In genomic region chr10:103696094-103696410, GRCh38 we compare ENCODE assay signal across 9 cellular contexts.
DNase-seq lines count a peak whose midpoint lies in the region; TF ChIP-seq lines count a peak whose summit lies in the region.
"Had no signal": no experiment of that assay in that cellular context is flagged by ENCODE, and none has a peak within 500 bp of the region (broad histone marks: within the 10 kb centered on the region; RNA-seq: fewer than 3 reads in every experiment).

No MANE protein-coding gene starts in this region.

- no peaks in the 10 kb centered on the region for H3K9me3 Mint-ChIP-seq in activated naive CD8-positive, alpha-beta T cell (ENCODE audit: low read depth)
- no peaks in the 10 kb centered on the region for H3K9me3 Mint-ChIP-seq in activated naive CD8-positive, alpha-beta T cell treated with anti-CD3 and anti-CD28 coated beads for 36 hours

- peak overlapping the region; percentile 92 for H2AFZ ChIP-seq in OCI-LY7 (ENCODE audit: low read length)

- peaks cover 51% of the 10 kb centered on the region for H3K4me1 ChIP-seq in OCI-LY7 (ENCODE audit: insufficient read depth, low read length, poor library complexity, severe bottlenecking)
- peaks cover 14% of the 10 kb centered on the region for H3K4me1 ChIP-seq in SJCRH30

- peaks cover 18% of the 10 kb centered on the region for H3K4me1 Mint-ChIP-seq in activated naive CD8-positive, alpha-beta T cell (ENCODE audit: low read depth)
- peaks cover 22% of the 10 kb centered on the region for H3K4me1 Mint-ChIP-seq in activated naive CD8-positive, alpha-beta T cell treated with anti-CD3 and anti-CD28 coated beads for 36 hours

- POLR2A ChIA-PET in OCI-LY7 (lab: Charles Lee): interaction anchor here (2.7 kb wide), 1 partner anchor 9 kb away, joined by 7 read pairs; no protein-coding TSS in a partner anchor

- no peaks in the 10 kb centered on the region for H3K27me3 Mint-ChIP-seq in activated naive CD8-positive, alpha-beta T cell
- H3K27me3 Mint-ChIP-seq in activated naive CD8-positive, alpha-beta T cell treated with anti-CD3 and anti-CD28 coated beads for 36 hours: peaks cover 6% of the 10 kb centered on the region

- peak overlapping the region; percentile 25 for H3K4me2 ChIP-seq in OCI-LY7 (ENCODE audit: low read length)

- BruUV-seq in OCI-LY7 (replicated peaks; lab: Mats Ljungman, UMichigan): no TSS peak

- H3K36me3 ChIP-seq in OCI-LY7 (ENCODE audit: insufficient read depth, low read length): no peaks in the 10 kb centered on the region
- no peaks in the 10 kb centered on the region for H3K36me3 ChIP-seq in SJCRH30

- intact Hi-C loops in OCI-LY7 (cut with micrococcal nuclease; ENCODE audit: unreplicated experiment): no loop called here

- H3K36me3 Mint-ChIP-seq in activated naive CD8-positive, alpha-beta T cell: no peaks in the 10 kb centered on the region
- H3K36me3 Mint-ChIP-seq in activated naive CD8-positive, alpha-beta T cell treated with anti-CD3 and anti-CD28 coated beads for 36 hours: no peaks in the 10 kb centered on the region

- CTCF ChIA-PET in OCI-LY7 (lab: Charles Lee; ENCODE audit: unreplicated experiment): no interaction called here

- no peak for DNase-seq in activated naive CD8-positive, alpha-beta T cell treated with anti-CD3 and anti-CD28 coated beads for 36 hours
- no peak for DNase-seq in OCI-LY7 (ENCODE audit: low spot score)
- DNase-seq in epithelial cell of prostate (ENCODE audit: low read depth, low spot score): no peak
- no peak for DNase-seq in substantia nigra (lab: John Stamatoyannopoulos, UW)
- DNase-seq in midbrain (lab: John Stamatoyannopoulos, UW): no peak
- DNase-seq in SJCRH30: no peak
- no peak for DNase-seq in NCI-H146 treated with DMSO at 0.1 percent for 48 hours (lab: John Stamatoyannopoulos, UW; ENCODE audit: unreplicated experiment)

- H3K4me3 ChIP-seq in OCI-LY7 (ENCODE audit: low read depth, low read length, poor library complexity, severe bottlenecking) (no peak overlapping the region), SJCRH30 (no peak overlapping the region)
- H3K4me3 ChIP-seq: lung had no signal

- no peaks in the 10 kb centered on the region for H3K27me3 ChIP-seq in SJCRH30

- H3K9me2 ChIP-seq in OCI-LY7 (ENCODE audit: insufficient read depth, low read length): no peaks in the 10 kb centered on the region

- H3K9me3 ChIP-seq in OCI-LY7 (ENCODE audit: low read length): no peaks in the 10 kb centered on the region
- no peaks in the 10 kb centered on the region for H3K9me3 ChIP-seq in SJCRH30 (replicated peaks)

- no peaks in the 10 kb centered on the region for H3K79me2 ChIP-seq in OCI-LY7 (ENCODE audit: insufficient read depth, low read depth, low read length)

- H3K27ac ChIP-seq in OCI-LY7 (ENCODE audit: low read depth, low read length, poor library complexity, severe bottlenecking) (no peak overlapping the region), epithelial cell of prostate (peak overlapping the region; percentile 87), substantia nigra (ENCODE audit: low read depth, low read length, poor library complexity, severe bottlenecking) (peak overlapping the region; percentile 90), SJCRH30 (no peak overlapping the region)

- H3K27ac Mint-ChIP-seq in activated naive CD8-positive, alpha-beta T cell: no peak overlapping the region
- H3K27ac Mint-ChIP-seq in activated naive CD8-positive, alpha-beta T cell treated with anti-CD3 and anti-CD28 coated beads for 36 hours: no peak overlapping the region

- H3K4me3 Mint-ChIP-seq in activated naive CD8-positive, alpha-beta T cell: peak overlapping the region; percentile 64
- no peak overlapping the region for H3K4me3 Mint-ChIP-seq in activated naive CD8-positive, alpha-beta T cell treated with anti-CD3 and anti-CD28 coated beads for 36 hours

- no peak for TF ChIP-seq CTCF in OCI-LY7 (conservative IDR thresholded peaks at IDR 0.05; ENCODE audit: low read length)

- H4K20me1 ChIP-seq in OCI-LY7 (ENCODE audit: insufficient read depth, low read length): no peaks in the 10 kb centered on the region

Comparison
In these comparisons a context has a peak if more than half of its experiments do, and no peak if none do; other contexts are left out.
1. H3K27ac ChIP-seq: peak in epithelial cell of prostate (single experiment) and substantia nigra (single experiment); none in OCI-LY7 (single experiment) and SJCRH30 (single experiment).